10 cellular contexts compared by ENCODE assay signal in the genomic region with DNA sequence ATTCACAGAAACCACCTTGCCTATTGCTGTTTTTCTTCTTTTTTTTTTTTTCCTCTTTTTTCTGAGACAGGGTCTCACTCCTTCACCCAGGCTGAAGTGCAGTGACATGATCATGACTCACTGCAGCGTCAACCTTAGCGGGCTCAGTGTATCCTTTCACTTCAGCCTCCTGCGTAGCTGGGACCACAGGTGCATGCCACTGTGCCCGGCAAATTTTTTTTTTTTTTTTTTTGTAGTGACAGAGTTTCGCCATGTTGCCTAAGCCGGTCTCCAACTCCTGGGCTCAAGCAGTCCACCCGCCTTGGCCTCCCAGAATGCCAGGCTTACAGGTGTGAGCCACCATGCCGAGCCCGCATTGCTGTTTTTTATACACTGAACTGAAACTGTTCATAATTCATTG. TPM values are rescaled to one million over a fixed set of nuclear protein-coding genes. Genes with fewer than 3 reads are reported as not detected.
DNase-seq lines count a peak whose midpoint lies in the region; ATAC-seq, FAIRE-seq and TF ChIP-seq lines count a peak whose summit lies in the region.
"Had no signal": no experiment of that assay in that cellular context is flagged by ENCODE, and none has a peak within 500 bp of the region (broad histone marks: within the 10 kb centered on the region; RNA-seq: fewer than 3 reads in every experiment).

No MANE protein-coding gene starts in this region.

- peaks cover 87% of the 10 kb centered on the region for H3K4me1 Mint-ChIP-seq in CD8-positive, alpha-beta T cell (ENCODE audit: low read depth)
- H3K4me1 Mint-ChIP-seq in H9 = peaks cover 51 to 63% of the 10 kb centered on the region in 2 experiments

- no peak overlapping the region for H2BK12ac ChIP-seq in H9 (ENCODE audit: insufficient read length, low read depth, low read length)

- H2AFZ ChIP-seq in HepG2 (ENCODE audit: low read length) = no peak overlapping the region
- no peak overlapping the region for H2AFZ ChIP-seq in H9 (ENCODE audit: low read length)

- TF ChIP-seq POLR2A in HepG2 (IDR thresholded peaks at IDR 0.05; ENCODE audit: insufficient read depth in 1 of 2, low read depth in 2 of 2, low read length in 2 of 2) = no peak

- no peak overlapping the region for H3T11ph ChIP-seq in H9 (ENCODE audit: low read length)

- no TSS peak for BruUV-seq in HepG2 (replicated peaks; lab: Mats Ljungman, UMichigan)

- no peak overlapping the region for H2BK120ac ChIP-seq in H9 (ENCODE audit: low read depth, low read length, poor library complexity, severe bottlenecking)

- H3K23ac ChIP-seq in H9 (ENCODE audit: insufficient read length, low read depth, low read length) = no peak overlapping the region

- no peak for TF ChIP-seq EP300 in HepG2 (IDR thresholded peaks at IDR 0.05; ENCODE audit: low read depth in 2 of 2, low read length in 2 of 2)
- TF ChIP-seq EP300 in HepG2 (CRISPR knock-in tag; IDR thresholded peaks at IDR 0.05; ENCODE audit: borderline replicate concordance) = no peak

- H3K4me3 ChIP-seq in CD8-positive, alpha-beta T cell (ENCODE audit: low read depth, low read length) = no peak overlapping the region
- no peak overlapping the region for H3K4me3 ChIP-seq in HepG2 (replicated peaks in 1 of 3; ENCODE audit: insufficient read depth in 1 of 3, low read depth in 2 of 3, low read length in 3 of 3)

- no peaks in the 10 kb centered on the region for H3K27me3 Mint-ChIP-seq in CD8-positive, alpha-beta T cell (ENCODE audit: low read depth)
- no peaks in the 10 kb centered on the region for H3K27me3 Mint-ChIP-seq in H9 (ENCODE audit: low read depth)

- H3K27ac Mint-ChIP-seq in CD8-positive, alpha-beta T cell = peak overlapping the region; percentile 37
- H3K27ac Mint-ChIP-seq in H9 = no peak overlapping the region

- H3K79me1 ChIP-seq in H9 (ENCODE audit: insufficient read depth, low read depth, low read length, poor library complexity, severe bottlenecking) = no peaks in the 10 kb centered on the region

- H2BK5ac ChIP-seq in H9 (ENCODE audit: insufficient read length, low read length) = no peak overlapping the region

- peaks cover 98% of the 10 kb centered on the region for H3K79me2 ChIP-seq in HepG2 (ENCODE audit: insufficient read depth, low read length)
- peaks cover 8% of the 10 kb centered on the region; the same call in 1 of the 2 replicates for H3K79me2 ChIP-seq in H9 (ENCODE audit: insufficient read depth, low read length)

- no peaks in the 10 kb centered on the region for H3K23me2 ChIP-seq in H9 (ENCODE audit: insufficient read length, low read depth, low read length, poor library complexity, severe bottlenecking)

- H3K9ac ChIP-seq in HepG2 (ENCODE audit: insufficient read depth, low read depth, low read length) (no peak overlapping the region), H9 (ENCODE audit: extremely low read depth, insufficient read length, low read length) (no peak overlapping the region)

- no peak for TF ChIP-seq CTCF in CD8-positive, alpha-beta T cell (IDR thresholded peaks at IDR 0.05)
- TF ChIP-seq CTCF in HepG2 (CRISPR knock-in tag; IDR thresholded peaks at IDR 0.05) = no peak
- no peak for TF ChIP-seq CTCF in H9 (conservative IDR thresholded peaks at IDR 0.05)

- H3K4me2 ChIP-seq in HepG2 (ENCODE audit: low read depth, low read length) (no peak overlapping the region), H9 (ENCODE audit: insufficient read depth, insufficient read length, low read length) (no peak overlapping the region)

- H4K8ac ChIP-seq in H9 (replicated peaks; ENCODE audit: insufficient read length, low read depth, low read length) = no peak overlapping the region

- H2BK20ac ChIP-seq in H9 (ENCODE audit: low read depth, low read length, poor library complexity, severe bottlenecking) = no peak overlapping the region

- no peak overlapping the region for H2AK5ac ChIP-seq in H9 (ENCODE audit: insufficient read length, low read length)

- no peak for FAIRE-seq in HepG2 (lab: Jason Lieb, UNC)

- peak in 4 of 7 experiments; percentile 28 to 68 (median 54) for DNase-seq in CD8-positive, alpha-beta T cell
- peak; percentile 58 to 70 for DNase-seq in activated CD4-positive, alpha-beta T cell treated with anti-CD3 and anti-CD28 coated beads, Interleukin-2, amount 50 U/mL, for 48 hours
- no peak for DNase-seq in HepG2 (ENCODE audit: low spot score)
- no peak for DNase-seq in H9
- DNase-seq in DMS79 treated with DMSO at 0.1 percent for 48 hours (lab: John Stamatoyannopoulos, UW) = no peak
- no peak for DNase-seq in HT-29 (ENCODE audit: low spot score)
- DNase-seq: DND-41, NCI-H510A treated with DMSO at 0.1 percent for 48 hours had no signal

- peaks cover 57% of the 10 kb centered on the region for H3K4me1 ChIP-seq in CD8-positive, alpha-beta T cell (ENCODE audit: insufficient read depth, low read length)
- H3K4me1 ChIP-seq in HepG2 (ENCODE audit: insufficient read depth, low read length) (peaks cover 78% of the 10 kb centered on the region), H9 (ENCODE audit: insufficient read depth, low read length) (peaks cover 12% of the 10 kb centered on the region)

- no peak overlapping the region for H3K56ac ChIP-seq in H9 (ENCODE audit: insufficient read length, low read depth, low read length)

- H3K27me3 ChIP-seq in CD8-positive, alpha-beta T cell (ENCODE audit: insufficient read depth, low read length) = no peaks in the 10 kb centered on the region
- no peaks in the 10 kb centered on the region; a peak in 1 of 5 replicates for H3K27me3 ChIP-seq in HepG2 (ENCODE audit: control insufficient read depth in 1 of 2, insufficient read depth in 2 of 2, low read length in 2 of 2)
- no peaks in the 10 kb centered on the region for H3K27me3 ChIP-seq in H9 (ENCODE audit: insufficient read depth, low read length)

- no peaks in the 10 kb centered on the region for H3K36me3 Mint-ChIP-seq in CD8-positive, alpha-beta T cell
- H3K36me3 Mint-ChIP-seq in H9 (ENCODE audit: insufficient read depth in 1 of 3, low read depth in 3 of 3) = no peaks in the 10 kb centered on the region; a peak in 1 of 7 replicates

- peak; percentile 86 for ATAC-seq in CD8-positive, alpha-beta T cell
- ATAC-seq in HG03280 (IDR thresholded peaks at IDR 0.05; ENCODE audit: unreplicated experiment) (peak; percentile 54), HepG2 (no peak), HG02938 (IDR thresholded peaks at IDR 0.05; ENCODE audit: unreplicated experiment) (no peak)

- H3K4ac ChIP-seq in H9 (ENCODE audit: low read depth, low read length) = no peak overlapping the region

- no peaks in the 10 kb centered on the region for H3K9me3 ChIP-seq in CD8-positive, alpha-beta T cell (ENCODE audit: low read length)
- H3K9me3 ChIP-seq in HepG2 (ENCODE audit: low read length) = no peaks in the 10 kb centered on the region
- no peaks in the 10 kb centered on the region for H3K9me3 ChIP-seq in H9 (ENCODE audit: control insufficient read depth, low read depth, low read length)

- no peak overlapping the region for H3K18ac ChIP-seq in H9 (ENCODE audit: insufficient read length, low read depth, low read length)

- no peak overlapping the region for H3K14ac ChIP-seq in H9 (ENCODE audit: insufficient read depth, low read length)

- POLR2A ChIA-PET in CD8-positive, alpha-beta T cell (lab: Charles Lee) = interaction anchor here (1.2 kb wide), 1 partner anchor 14 kb away, joined by 4 read pairs; a partner anchor contains a TSS
- POLR2A ChIA-PET in HepG2 (lab: Yijun Ruan, JAX) = no interaction called here

- TF ChIP-seq RAD21 in HepG2 (CRISPR knock-in tag; IDR thresholded peaks at IDR 0.05) = no peak

- WGBS in HepG2 (ENCODE audit: low lambda C conversion rate) = 95% methylated on average over 9 of the region's 9 CpGs
- WGBS in H9 (ENCODE audit: extremely low coverage, insufficient read length, low lambda C conversion rate) = no CpG with 5 or more reads among the region's 9 CpGs

- no peaks in the 10 kb centered on the region for H3K36me3 ChIP-seq in CD8-positive, alpha-beta T cell (ENCODE audit: insufficient read depth, low read length)
- H3K36me3 ChIP-seq in HepG2 (replicated peaks in 1 of 2; ENCODE audit: control insufficient read depth in 1 of 2, insufficient read depth in 2 of 2, low read length in 2 of 2) = peaks cover 4 to 5% of the 10 kb centered on the region in 2 experiments; a peak in 2 of 5 replicates

- H3K4me3 Mint-ChIP-seq in CD8-positive, alpha-beta T cell = peak overlapping the region; percentile 47
- no peak overlapping the region for H3K4me3 Mint-ChIP-seq in H9

- no peak overlapping the region for H4K91ac ChIP-seq in H9 (ENCODE audit: insufficient read length, low read depth, low read length)

- H4K20me1 ChIP-seq in HepG2 (ENCODE audit: insufficient read depth, low read length) (peaks cover 53% of the 10 kb centered on the region), H9 (ENCODE audit: control insufficient read depth, insufficient read depth, insufficient read length) (no peaks in the 10 kb centered on the region)

- in situ Hi-C loops in HepG2 (cut with HindIII; ENCODE audit: extremely low pct_ligation_motif_present, low pct_unique_long_range_greater_than_20kb) = loop anchor here (25.0 kb wide), 2 partner anchors 342 to 892 kb away; no protein-coding TSS in a partner anchor

- H3K9me3 Mint-ChIP-seq in CD8-positive, alpha-beta T cell = no peaks in the 10 kb centered on the region
- H3K9me3 Mint-ChIP-seq in H9 = no peaks in the 10 kb centered on the region

- H3K27ac ChIP-seq in CD8-positive, alpha-beta T cell (ENCODE audit: low read depth, low read length) = no peak overlapping the region
- H3K27ac ChIP-seq in HepG2 (ENCODE audit: extremely low read length, insufficient read depth, low read length) (no peak overlapping the region), H9 (ENCODE audit: insufficient read length, low read depth, low read length) (no peak overlapping the region)

- intact Hi-C loops in CD8-positive, alpha-beta T cell (cut with DNase I, micrococcal nuclease) = no loop called here
- intact Hi-C loops in HepG2 (cut with micrococcal nuclease; ENCODE audit: unreplicated experiment) = no loop called here

- CTCF ChIA-PET in CD8-positive, alpha-beta T cell (lab: Charles Lee) = interaction anchor here (2.3 kb wide), 1 partner anchor 9 kb away, joined by 16 read pairs; no protein-coding TSS in a partner anchor
- CTCF ChIA-PET in HepG2 (lab: Yijun Ruan, JAX; ENCODE audit: low intra/inter-chr PET ratio, low total read pairs) = no interaction called here

- H4K5ac ChIP-seq in H9 (ENCODE audit: insufficient read length, low read depth, low read length) = no peak overlapping the region

- H2BK15ac ChIP-seq in H9 (ENCODE audit: low read depth, low read length) = no peak overlapping the region

RNA-seq across cellular contexts. Expression of a gene that starts 13.8 kb away (rescaled TPM):
- 10 to 100 TPM; 19.1 TPM for total RNA-seq in CD8-positive, alpha-beta T cell
- total RNA-seq in HepG2 (2016; rRNA removed; fragmentation: Illumina TruSeq; extraction: Trizol) = 30.3 and 44.1 TPM in 2 replicates
- 7.6 and 9.2 TPM in 2 replicates for total RNA-seq in HepG2 (2016; cell fraction: cytosol; rRNA removed; fragmentation: Illumina TruSeq; extraction: Trizol; ENCODE audit: low read depth)
- total RNA-seq in HepG2 (2016; cell fraction: insoluble cytoplasmic fraction; rRNA removed; fragmentation: Illumina TruSeq; extraction: Trizol) = 27.7 and 42.7 TPM in 2 replicates
- 9.3 and 10.6 TPM in 2 replicates for total RNA-seq in HepG2 (2016; cell fraction: membrane; rRNA removed; fragmentation: Illumina TruSeq; extraction: Trizol)
- 31.4 and 33.7 TPM in 2 replicates for total RNA-seq in HepG2 (2016; cell fraction: nucleus; rRNA removed; fragmentation: Illumina TruSeq; extraction: Trizol)
- 11.9 and 16.4 TPM in 2 replicates for polyA plus RNA-seq in HepG2 (2011; rRNA removed)
- 6.5 and 8.4 TPM in 2 replicates for polyA plus RNA-seq in HepG2 (2011; cell fraction: cytosol; rRNA removed)
- polyA plus RNA-seq in HepG2 (2011; cell fraction: nucleus; rRNA removed) = 11.8 and 12.7 TPM in 2 replicates
- polyA plus RNA-seq in HepG2 (2012) = 8.4 and 11.6 TPM in 2 replicates
- polyA plus RNA-seq in HepG2 (2016; cell fraction: cytosol; fragmentation: Illumina TruSeq; extraction: Trizol; ENCODE audit: low read depth) = 0.38 and 0.71 TPM in 2 replicates
- 21.9 and 24.5 TPM in 2 replicates for polyA plus RNA-seq in HepG2 (2016; cell fraction: insoluble cytoplasmic fraction; fragmentation: Illumina TruSeq; extraction: Trizol; ENCODE audit: low read depth)
- polyA plus RNA-seq in HepG2 (2016; cell fraction: membrane; fragmentation: Illumina TruSeq; extraction: Trizol; ENCODE audit: low read depth) = 2.2 and 2.8 TPM in 2 replicates
- polyA plus RNA-seq in HepG2 (2016; cell fraction: nucleus; fragmentation: Illumina TruSeq; extraction: Trizol; ENCODE audit: insufficient read depth, low read depth) = 30.6 and 31.1 TPM in 2 replicates
- 11.5 and 25.2 TPM in 2 replicates for polyA minus RNA-seq in HepG2 (2011; rRNA and poly(A)+ RNA removed; ENCODE audit: low replicate concordance)
- 25.8 and 27.7 TPM in 2 replicates for polyA minus RNA-seq in HepG2 (2011; cell fraction: cytosol; rRNA and poly(A)+ RNA removed)
- polyA minus RNA-seq in HepG2 (2011; cell fraction: nucleus; rRNA and poly(A)+ RNA removed) = 50.3 and 53.1 TPM in 2 replicates
- total RNA-seq in H9 (2021) = 11.1 TPM in 2 replicates
- 17.7 and 18.4 TPM in 2 replicates for total RNA-seq in HT-29 (2014; rRNA removed; shearing (Covaris generic))

Comparison
In these comparisons a context has a peak if more than half of its experiments do, and no peak if none do; other contexts are left out.
1. ATAC-seq: peak in CD8-positive, alpha-beta T cell (single experiment) and HG03280 (single experiment); none in HepG2 (single experiment) and HG02938 (single experiment).
2. DNase-seq: peak in CD8-positive, alpha-beta T cell (4 of 7) and activated CD4-positive, alpha-beta T cell treated with anti-CD3 and anti-CD28 coated beads, Interleukin-2, amount 50 U/mL, for 48 hours (2 of 2); none in HepG2 (single experiment), H9 (single experiment), DMS79 treated with DMSO at 0.1 percent for 48 hours (single experiment) and HT-29 (single experiment).